ENCODE assay signal across 26 cellular contexts in the genomic region with DNA sequence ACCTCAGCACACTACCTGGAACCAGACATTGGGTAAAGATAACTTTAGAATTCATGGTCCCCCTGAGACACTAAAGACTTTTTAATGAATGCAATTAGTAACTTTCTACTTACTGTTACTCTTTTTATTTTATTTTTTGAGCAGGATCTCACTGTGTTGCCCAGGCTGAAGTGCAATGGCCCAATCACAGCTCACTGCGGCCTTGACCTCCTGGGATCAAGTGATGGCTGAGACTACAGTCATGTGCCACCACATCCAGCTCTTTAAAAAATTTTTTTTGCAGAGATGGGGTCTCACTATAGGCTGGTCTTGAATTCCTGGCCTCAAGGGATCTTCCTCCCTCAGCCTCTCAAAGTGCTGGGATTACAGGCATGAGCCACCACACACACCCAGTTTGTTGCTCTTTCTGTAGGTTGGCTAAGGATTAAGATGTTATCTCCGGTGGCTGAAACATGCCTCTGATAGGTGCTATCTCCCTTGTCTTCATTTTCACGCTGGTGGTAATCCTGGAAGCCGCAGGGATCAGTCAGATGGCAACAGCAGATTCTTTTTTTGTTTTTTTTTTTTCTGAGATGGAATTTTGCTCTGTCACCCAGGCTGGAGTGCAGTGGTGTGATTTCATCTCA.
DNase-seq lines count a peak whose midpoint lies in the region; ATAC-seq and TF ChIP-seq lines count a peak whose summit lies in the region.
"Had no signal": no experiment of that assay in that cellular context is flagged by ENCODE, and none has a peak within 500 bp of the region (broad histone marks: within the 10 kb centered on the region; RNA-seq: fewer than 3 reads in every experiment).

No MANE protein-coding gene starts in this region.

- H2BK15ac ChIP-seq in H9 (ENCODE audit: low read depth, low read length), result no peak overlapping the region

- H3K4ac ChIP-seq in H9 (ENCODE audit: low read depth, low read length) (no peak overlapping the region), trophoblast cell (ENCODE audit: low read depth, low read length) (no peak overlapping the region)

- peaks cover 57 to 81% of the 10 kb centered on the region in 2 experiments for H3K4me1 Mint-ChIP-seq in H9
- peaks cover 57% of the 10 kb centered on the region for H3K4me1 Mint-ChIP-seq in endodermal cell
- H3K4me1 Mint-ChIP-seq: B cell had no signal

- H3K4me2 ChIP-seq in H9 (ENCODE audit: insufficient read depth, insufficient read length, low read length) (no peak overlapping the region), trophoblast cell (ENCODE audit: low read length) (no peak overlapping the region)

- peaks cover 15% of the 10 kb centered on the region for H3K79me1 ChIP-seq in H9 (ENCODE audit: insufficient read depth, low read depth, low read length, poor library complexity, severe bottlenecking)
- H3K79me1 ChIP-seq in trophoblast cell (ENCODE audit: low read length), result peaks cover 2% of the 10 kb centered on the region

- H2BK5ac ChIP-seq in H9 (ENCODE audit: insufficient read length, low read length) (no peak overlapping the region), trophoblast cell (ENCODE audit: low read depth, low read length, poor library complexity) (no peak overlapping the region)

- TF ChIP-seq CTCF in H9 (conservative IDR thresholded peaks at IDR 0.05) (no peak), Panc1 (IDR thresholded peaks at IDR 0.05) (no peak), endodermal cell (conservative IDR thresholded peaks at IDR 0.05) (no peak), psoas muscle (IDR thresholded peaks at IDR 0.05) (no peak)

- peaks cover 19% of the 10 kb centered on the region for H3K79me2 ChIP-seq in H9 (ENCODE audit: insufficient read depth, low read length)
- H3K79me2 ChIP-seq in trophoblast cell (ENCODE audit: control insufficient read depth, insufficient read depth, low read length, poor library complexity), result no peaks in the 10 kb centered on the region

- no peak overlapping the region for H3K4me3 Mint-ChIP-seq in H9
- H3K4me3 Mint-ChIP-seq in endodermal cell, result no peak overlapping the region
- H3K4me3 Mint-ChIP-seq: B cell; CD8-positive, alpha-beta T cell had no signal

- H3K4me1 ChIP-seq in H9 (ENCODE audit: insufficient read depth, low read length) (peaks cover 13% of the 10 kb centered on the region; the same call in 1 of the 2 replicates), Panc1 (ENCODE audit: control insufficient read depth, insufficient read depth, low read length) (peaks cover 69% of the 10 kb centered on the region), endodermal cell (ENCODE audit: control insufficient read depth, insufficient read depth, low read length) (peaks cover 8% of the 10 kb centered on the region), trophoblast cell (ENCODE audit: control insufficient read depth in 1 of 2, insufficient read depth in 2 of 2, low read length in 2 of 2) (peaks cover 0 to 6% of the 10 kb centered on the region in 2 experiments), psoas muscle (no peaks in the 10 kb centered on the region)

- H2AK5ac ChIP-seq in H9 (ENCODE audit: insufficient read length, low read length) (no peak overlapping the region), trophoblast cell (ENCODE audit: low read length) (no peak overlapping the region)

- H2BK12ac ChIP-seq in H9 (ENCODE audit: insufficient read length, low read depth, low read length) (no peak overlapping the region), trophoblast cell (ENCODE audit: low read length) (no peak overlapping the region)

- no peaks in the 10 kb centered on the region for H4K20me1 ChIP-seq in H9 (ENCODE audit: control insufficient read depth, insufficient read depth, insufficient read length)

- in situ Hi-C loops in Panc1 (cut with HindIII; ENCODE audit: low pct_unique_long_range_greater_than_20kb, low sequenced_read_pairs), result no loop called here

- H3K18ac ChIP-seq in H9 (ENCODE audit: insufficient read length, low read depth, low read length) (no peak overlapping the region), trophoblast cell (ENCODE audit: low read length) (no peak overlapping the region)

- H3K9ac ChIP-seq in H9 (ENCODE audit: extremely low read depth, insufficient read length, low read length) (no peak overlapping the region), endodermal cell (ENCODE audit: extremely low read depth, low read length, poor library complexity, severe bottlenecking) (no peak overlapping the region), trophoblast cell (ENCODE audit: low read length) (no peak overlapping the region)

- no peak overlapping the region for H4K91ac ChIP-seq in H9 (ENCODE audit: insufficient read length, low read depth, low read length)
- H4K91ac ChIP-seq in trophoblast cell (ENCODE audit: low read depth, low read length), result no peak overlapping the region

- CTCF ChIA-PET in Panc1 (lab: Charles Lee), result no interaction called here

- DNase-seq in H9, result no peak
- no peak for DNase-seq in Panc1 (ENCODE audit: low read depth, low spot score)
- peak; percentile 76 for DNase-seq in endodermal cell
- DNase-seq in trophoblast cell, result peak; percentile 52 to 75
- DNase-seq in central memory CD4-positive, alpha-beta T cell, result no peak
- no peak for DNase-seq in cardiac septum (ENCODE audit: low spot score)
- DNase-seq in psoas muscle, result no peak
- DNase-seq in NOMO-1 treated with dmso at 0.1 percent for 144 hours (lab: John Stamatoyannopoulos, UW; ENCODE audit: unreplicated experiment), result no peak
- DNase-seq: CD8-positive, alpha-beta T cell; DMS 273 treated with DMSO at 0.1 percent for 48 hours; DMS79; EL; KBM-7; MV-4-11; NCI-H1105; NCI-H1436 treated with DMSO at 0.1 percent for 48 hours; NCI-H187 treated with DMSO at 0.1 percent for 48 hours; NCI-H2107; NCI-H446; NCI-H526; Peyer's patch; SHP77 treated with DMSO at 0.1 percent for 48 hours had no signal

- H2BK20ac ChIP-seq in H9 (ENCODE audit: low read depth, low read length, poor library complexity, severe bottlenecking), result no peak overlapping the region

- H3K23ac ChIP-seq in H9 (ENCODE audit: insufficient read length, low read depth, low read length), result no peak overlapping the region
- H3K23ac ChIP-seq in trophoblast cell (ENCODE audit: low read length), result no peak overlapping the region

- H3K4me3 ChIP-seq in Panc1 (ENCODE audit: low read depth in 2 of 2, low read length in 2 of 2) (no peak overlapping the region), endodermal cell (ENCODE audit: low read length) (no peak overlapping the region), trophoblast cell (ENCODE audit: low read depth, low read length) (no peak overlapping the region), psoas muscle (no peak overlapping the region)
- H3K4me3 ChIP-seq: Peyer's patch, SK-N-MC had no signal

- no TSS peak for BruUV-seq in Panc1 (replicated peaks; lab: Mats Ljungman, UMichigan)

- no peaks in the 10 kb centered on the region for H3K23me2 ChIP-seq in H9 (ENCODE audit: insufficient read length, low read depth, low read length, poor library complexity, severe bottlenecking)

- H4K8ac ChIP-seq in H9 (replicated peaks; ENCODE audit: insufficient read length, low read depth, low read length) (no peak overlapping the region), trophoblast cell (ENCODE audit: low read depth, low read length) (no peak overlapping the region)

- H3K14ac ChIP-seq in H9 (ENCODE audit: insufficient read depth, low read length), result no peak overlapping the region
- no peak overlapping the region for H3K14ac ChIP-seq in trophoblast cell (ENCODE audit: low read length)

- H3K27ac Mint-ChIP-seq in H9 (peak overlapping the region in 2 of 3 experiments; percentile 82 to 90; a peak in 2 of 7 replicates), endodermal cell (peak overlapping the region; percentile 5)
- H3K27ac Mint-ChIP-seq: B cell; CD8-positive, alpha-beta T cell had no signal

- H4K5ac ChIP-seq in H9 (ENCODE audit: insufficient read length, low read depth, low read length), result no peak overlapping the region

- H3K27ac ChIP-seq in H9 (ENCODE audit: insufficient read length, low read depth, low read length), result no peak overlapping the region
- H3K27ac ChIP-seq in Panc1 (ENCODE audit: low read length), result peak overlapping the region; percentile 41; the same call in 1 of the 2 replicates
- H3K27ac ChIP-seq in endodermal cell (ENCODE audit: low read depth, low read length), result no peak overlapping the region
- no peak overlapping the region for H3K27ac ChIP-seq in trophoblast cell (ENCODE audit: low read depth, low read length)
- H3K27ac ChIP-seq in psoas muscle, result no peak overlapping the region
- H3K27ac ChIP-seq: C4-2B, Peyer's patch, SK-N-MC had no signal

- H3K9me3 Mint-ChIP-seq in H9 (no peaks in the 10 kb centered on the region), endodermal cell (no peaks in the 10 kb centered on the region)
- H3K9me3 Mint-ChIP-seq: CD8-positive, alpha-beta T cell had no signal

- H3K36me3 ChIP-seq in Panc1 (ENCODE audit: control insufficient read depth, insufficient read depth, low read length) (0 out of 2 replicates have a peak, but pooled peaks cover 3% of the 10 kb centered on the region), endodermal cell (ENCODE audit: control insufficient read depth, insufficient read depth, low read length) (peaks cover 34% of the 10 kb centered on the region), trophoblast cell (ENCODE audit: control insufficient read depth in 1 of 2, insufficient read depth in 2 of 2, low read length in 2 of 2) (peaks cover 0 to 5% of the 10 kb centered on the region in 2 experiments), psoas muscle (ENCODE audit: insufficient read depth in 1 of 2, low read depth in 1 of 2) (no peaks in the 10 kb centered on the region)

- H2BK120ac ChIP-seq in H9 (ENCODE audit: low read depth, low read length, poor library complexity, severe bottlenecking) (no peak overlapping the region), trophoblast cell (ENCODE audit: insufficient read depth, low read length, poor library complexity) (no peak overlapping the region)

- POLR2A ChIA-PET in Panc1 (lab: Charles Lee), result no interaction called here

- H3K36me3 Mint-ChIP-seq in H9 (ENCODE audit: insufficient read depth in 1 of 3, low read depth in 3 of 3) (peaks cover 2 to 22% (median 12%) of the 10 kb centered on the region in 3 experiments; a peak in 6 of 7 replicates), endodermal cell (ENCODE audit: low read depth) (peaks cover 27% of the 10 kb centered on the region)
- H3K36me3 Mint-ChIP-seq: CD8-positive, alpha-beta T cell had no signal

- intact Hi-C loops in Panc1 (cut with micrococcal nuclease; ENCODE audit: unreplicated experiment) (no loop called here), cardiac septum (cut with DNase I) (no loop called here), psoas muscle (cut with DNase I) (no loop called here)

- no peak overlapping the region for H2AFZ ChIP-seq in H9 (ENCODE audit: low read length)
- no peak overlapping the region for H2AFZ ChIP-seq in trophoblast cell (ENCODE audit: insufficient read depth, low read length, poor library complexity)

- H3K9me3 ChIP-seq in H9 (ENCODE audit: control insufficient read depth, low read depth, low read length) (no peaks in the 10 kb centered on the region), Panc1 (ENCODE audit: control insufficient read depth, insufficient read depth, low read depth, low read length) (no peaks in the 10 kb centered on the region), endodermal cell (ENCODE audit: control insufficient read depth, low read length) (no peaks in the 10 kb centered on the region), trophoblast cell (ENCODE audit: insufficient read depth, low read depth, low read length) (no peaks in the 10 kb centered on the region), psoas muscle (no peaks in the 10 kb centered on the region)
- H3K9me3 ChIP-seq: Peyer's patch had no signal

- H3K27me3 Mint-ChIP-seq in H9 (ENCODE audit: low read depth) (no peaks in the 10 kb centered on the region; the same call in 1 of the 2 replicates), endodermal cell (ENCODE audit: insufficient read depth) (no peaks in the 10 kb centered on the region)

- no peak overlapping the region for H4K12ac ChIP-seq in trophoblast cell (ENCODE audit: low read depth, low read length)

- H3K27me3 ChIP-seq in H9 (ENCODE audit: insufficient read depth, low read length), result no peaks in the 10 kb centered on the region
- H3K27me3 ChIP-seq in Panc1 (ENCODE audit: control insufficient read depth, insufficient read depth, low read length), result no peaks in the 10 kb centered on the region
- H3K27me3 ChIP-seq in endodermal cell (ENCODE audit: control insufficient read depth, insufficient read depth, low read length, poor library complexity, severe bottlenecking), result no peaks in the 10 kb centered on the region
- no peaks in the 10 kb centered on the region for H3K27me3 ChIP-seq in trophoblast cell (ENCODE audit: insufficient read depth, low read length)
- H3K27me3 ChIP-seq in psoas muscle (ENCODE audit: insufficient read depth in 3 of 3, low read length in 2 of 3), result no peaks in the 10 kb centered on the region
- H3K27me3 ChIP-seq: Peyer's patch had no signal

- ATAC-seq in Panc1, result no peak
- ATAC-seq in psoas muscle, result no peak
- ATAC-seq: CD8-positive, alpha-beta T cell; HCT116 had no signal

- no peak overlapping the region for H3T11ph ChIP-seq in H9 (ENCODE audit: low read length)

- no CpG with 5 or more reads among the region's 4 CpGs for WGBS in H9 (ENCODE audit: extremely low coverage, insufficient read length, low lambda C conversion rate)
- 46 to 93% methylated on average over 1 to 4 of the region's 4 CpGs for WGBS in endodermal cell (ENCODE audit: insufficient coverage in 1 of 2, insufficient read length in 1 of 2), 2 experiments
- WGBS in trophoblast cell (ENCODE audit: extremely low coverage, insufficient coverage, insufficient read length), result no CpG with 5 or more reads among the region's 4 CpGs
- WGBS in psoas muscle, 3 donors, result 93 to 96% (median 95%) methylated on average over 4 of the region's 4 CpGs

- no peak overlapping the region for H3K56ac ChIP-seq in H9 (ENCODE audit: insufficient read length, low read depth, low read length)

Comparison
In these comparisons a context has a peak if more than half of its experiments do, and no peak if none do; other contexts are left out.
1. DNase-seq: peak in endodermal cell (single experiment) and trophoblast cell (2 of 2); none in H9 (single experiment), Panc1 (single experiment), central memory CD4-positive, alpha-beta T cell (single experiment), cardiac septum (single experiment), psoas muscle (0 of 2) and NOMO-1 treated with dmso at 0.1 percent for 144 hours (single experiment).